In genomic region chr7:67907792-67908191, GRCh38 we compare ENCODE assay signal across 29 cellular contexts.
DNase-seq lines count a peak whose midpoint lies in the region; ATAC-seq and TF ChIP-seq lines count a peak whose summit lies in the region.
"Had no signal": no experiment of that assay in that cellular context is flagged by ENCODE, and none has a peak within 500 bp of the region (broad histone marks: within the 10 kb centered on the region; RNA-seq: fewer than 3 reads in every experiment).

No MANE protein-coding gene starts in this region.

- no peak overlapping the region for H3K4me3 ChIP-seq in thyroid gland (replicated peaks in 1 of 3)
- no peak overlapping the region for H3K4me3 ChIP-seq in upper lobe of right lung
- H3K4me3 ChIP-seq in body of pancreas: no peak overlapping the region
- H3K4me3 ChIP-seq: A549; BLaER1; BLaER1 treated with 17β-estradiol and CSF1 and Interleukin-3, amounts not matched to agents 10 nM and 100 nM had no signal

- peak; percentile 96 for DNase-seq in thyroid gland
- peak; percentile 63 for DNase-seq in upper lobe of right lung
- no peak for DNase-seq in activated CD4-positive, alpha-beta T cell treated with anti-CD3 and anti-CD28 coated beads for 48 hours
- DNase-seq in body of pancreas: no peak
- DNase-seq: 8988T; ACHN; AML-193; BE2C; C1 segment of cervical spinal cord; Caco-2; Calu3; CD4-positive, alpha-beta memory T cell; CD4-positive, alpha-beta T cell; CD4-positive, CD25-positive, alpha-beta regulatory T cell; CD8-positive, alpha-beta memory T cell; CD8-positive, alpha-beta T cell; COR-L47; DMS 273 treated with DMSO at 0.1 percent for 48 hours; DMS153; DMS53; DMS79; DMS79 treated with DMSO at 0.1 percent for 48 hours; DND-41; EL had no signal

- H3K27ac ChIP-seq in thyroid gland (peak overlapping the region; percentile 15 to 62 (median 58)), upper lobe of right lung (no peak overlapping the region), body of pancreas (no peak overlapping the region)
- H3K27ac ChIP-seq: 22Rv1; A549; BLaER1; BLaER1 treated with 17β-estradiol and CSF1 and Interleukin-3, amounts not matched to agents 10 nM and 100 nM; C4-2B had no signal

- H3K36me3 ChIP-seq in thyroid gland (no peaks in the 10 kb centered on the region), upper lobe of right lung (no peaks in the 10 kb centered on the region), body of pancreas (replicated peaks in 1 of 2; ENCODE audit: insufficient read depth in 1 of 2, low read depth in 2 of 2) (no peaks in the 10 kb centered on the region)
- H3K36me3 ChIP-seq: BE2C; BLaER1; BLaER1 treated with 17β-estradiol and CSF1 and Interleukin-3, amounts not matched to agents 10 nM and 100 nM had no signal

- TF ChIP-seq POLR2A in thyroid gland (IDR thresholded peaks at IDR 0.05): no peak
- TF ChIP-seq POLR2A in body of pancreas (IDR thresholded peaks at IDR 0.05): no peak

- H3K27me3 ChIP-seq in thyroid gland (no peaks in the 10 kb centered on the region), upper lobe of right lung (no peaks in the 10 kb centered on the region), body of pancreas (no peaks in the 10 kb centered on the region)
- H3K27me3 ChIP-seq: BE2C; BLaER1; BLaER1 treated with 17β-estradiol and CSF1 and Interleukin-3, amounts not matched to agents 10 nM and 100 nM had no signal

- TF ChIP-seq CTCF in thyroid gland (IDR thresholded peaks at IDR 0.05) (no peak), upper lobe of right lung (IDR thresholded peaks at IDR 0.05) (no peak), body of pancreas (IDR thresholded peaks at IDR 0.05) (no peak)

- H3K4me1 ChIP-seq in thyroid gland: peaks cover 0 to 9% of the 10 kb centered on the region in 2 donors
- H3K4me1 ChIP-seq in upper lobe of right lung: no peaks in the 10 kb centered on the region
- H3K4me1 ChIP-seq in body of pancreas: no peaks in the 10 kb centered on the region
- H3K4me1 ChIP-seq: A549, BE2C, BLaER1, Caco-2 had no signal

- H3K9me3 ChIP-seq in thyroid gland (no peaks in the 10 kb centered on the region), upper lobe of right lung (no peaks in the 10 kb centered on the region), body of pancreas (no peaks in the 10 kb centered on the region)
- H3K9me3 ChIP-seq: A549, BE2C, BLaER1, Caco-2 had no signal

- ATAC-seq in upper lobe of right lung (no peak), body of pancreas (no peak)
- ATAC-seq: A549; CD8-positive, alpha-beta T cell had no signal

- intact Hi-C loops in thyroid gland (cut with DNase I): no loop called here
- intact Hi-C loops in upper lobe of right lung (cut with DNase I): no loop called here
- intact Hi-C loops in body of pancreas (cut with DNase I): no loop called here

- 29 to 33% methylated on average over 5 of the region's 5 CpGs for WGBS in thyroid gland, 2 donors
- 71 to 72% methylated on average over 4 to 5 of the region's 5 CpGs for WGBS in body of pancreas, 2 donors

Comparison
In these comparisons a context has a peak if more than half of its experiments do, and no peak if none do; other contexts are left out.
1. DNase-seq: peak in thyroid gland (2 of 2) and upper lobe of right lung (single experiment); none in activated CD4-positive, alpha-beta T cell treated with anti-CD3 and anti-CD28 coated beads for 48 hours (single experiment) and body of pancreas (0 of 4).
2. H3K27ac ChIP-seq: peak in thyroid gland (3 of 3); none in upper lobe of right lung (single experiment) and body of pancreas (0 of 4).